In genomic region chr12:1949771-1950470, GRCh38 we compare ENCODE assay signal across 12 cellular contexts. TPM values are rescaled to one million over a fixed set of nuclear protein-coding genes. Genes with fewer than 3 reads are reported as not detected.
DNase-seq lines count a peak whose midpoint lies in the region; ATAC-seq, FAIRE-seq and TF ChIP-seq lines count a peak whose summit lies in the region.
"Had no signal": no experiment of that assay in that cellular context is flagged by ENCODE, and none has a peak within 500 bp of the region (broad histone marks: within the 10 kb centered on the region; RNA-seq: fewer than 3 reads in every experiment).

No MANE protein-coding gene starts in this region.

- no peaks in the 10 kb centered on the region; the same call in 1 of the 2 replicates for H3K79me2 ChIP-seq in GM23248 (ENCODE audit: insufficient read depth)

- TF ChIP-seq CTCF in bronchial epithelial cell (IDR thresholded peaks at IDR 0.05; ENCODE audit: insufficient read depth, low read length, severe bottlenecking), result no peak

- peaks cover 48% of the 10 kb centered on the region for H3K36me3 ChIP-seq in GM23248 (ENCODE audit: low read depth)
- peaks cover 18% of the 10 kb centered on the region for H3K36me3 ChIP-seq in bronchial epithelial cell (ENCODE audit: control insufficient read depth, insufficient read depth, low read length)

- intact Hi-C loops in left ventricle myocardium superior (cut with micrococcal nuclease), result loop anchor here (10.0 kb wide), 1 partner anchor 295 kb away; no protein-coding TSS in a partner anchor
- intact Hi-C loops in posterior vena cava (cut with DNase I), result no loop called here

- peak; percentile 11 for DNase-seq in GM23248
- no peak for DNase-seq in bronchial epithelial cell (ENCODE audit: low read depth)
- no peak for DNase-seq in left ventricle myocardium superior
- peak; percentile 85 for DNase-seq in posterior vena cava (ENCODE audit: low spot score)
- no peak for DNase-seq in stimulated activated CD4-positive, alpha-beta T cell treated with anti-CD3 and anti-CD28 coated beads, Interleukin-2, amount 100 ng/mL, for 24 hours
- no peak for DNase-seq in NCI-H2227 (lab: John Stamatoyannopoulos, UW; ENCODE audit: unreplicated experiment)
- DNase-seq in SHP77 (lab: John Stamatoyannopoulos, UW), result no peak
- no peak for DNase-seq in HCEC 1CT
- DNase-seq: dermis blood vessel endothelial cell, Karpas-422, NCI-H187, NCI-H748 treated with DMSO at 0.1 percent for 48 hours had no signal

- H3K27me3 ChIP-seq in GM23248 (replicated peaks; ENCODE audit: insufficient read depth), result no peaks in the 10 kb centered on the region
- no peaks in the 10 kb centered on the region for H3K27me3 ChIP-seq in bronchial epithelial cell (ENCODE audit: control insufficient read depth, insufficient read depth, low read length)

- peak; percentile 23 for FAIRE-seq in bronchial epithelial cell (lab: Jason Lieb, UNC)

- peaks cover 24% of the 10 kb centered on the region for H3K4me1 ChIP-seq in GM23248 (ENCODE audit: insufficient read depth)

- H3K27ac ChIP-seq in GM23248, result no peak overlapping the region

- no peak overlapping the region for H3K9ac ChIP-seq in GM23248

- in situ Hi-C loops in GM23248 (cut with MboI), result no loop called here

- WGBS in GM23248 (ENCODE audit: low coverage in 1 of 2, low lambda C conversion rate in 2 of 2, missing lambda C conversion rate in 2 of 2), 2 experiments, result 88 to 91% methylated on average over 15 of the region's 15 CpGs

- peaks cover 23% of the 10 kb centered on the region for H3F3A ChIP-seq in GM23248 (ENCODE audit: insufficient read depth)

- H3K9me3 ChIP-seq in GM23248 (ENCODE audit: low read depth), result no peaks in the 10 kb centered on the region

- H3K4me2 ChIP-seq in GM23248 (ENCODE audit: unreplicated experiment), result no peak overlapping the region

- no peaks in the 10 kb centered on the region for H3K9me2 ChIP-seq in GM23248 (ENCODE audit: insufficient read depth)

- peak; percentile 81 for ATAC-seq in left ventricle myocardium superior

- H3K4me3 ChIP-seq in GM23248 (no peak overlapping the region), bronchial epithelial cell (ENCODE audit: low read depth, low read length) (no peak overlapping the region)

- H2AFZ ChIP-seq in GM23248, result no peak overlapping the region

- no peaks in the 10 kb centered on the region for H4K20me1 ChIP-seq in GM23248 (ENCODE audit: insufficient read depth)

RNA-seq across cellular contexts. Expression of gene CACNA2D4, which starts 31.5 kb away (rescaled TPM):
- under 0.01 TPM in 1 of 2 replicates, not detected in the other for total RNA-seq in GM23248 (2014; rRNA removed; shearing (Covaris generic))
- polyA plus RNA-seq in GM23248 (2016; fragmentation: Nextera tagmentation; extraction: Ambion mirVana), result 0.23 and 0.49 TPM in 2 replicates
- total RNA-seq in bronchial epithelial cell (0.13 TPM in 1 of 2 replicates, not detected in the other), left ventricle myocardium superior (1.0 TPM), posterior vena cava (1 to 10 TPM; 5.9 to 7.3 TPM)

RNA-seq across cellular contexts. Expression of gene DCP1B, which starts 54.3 kb away (rescaled TPM):
- 14.9 and 16.5 TPM in 2 replicates for total RNA-seq in GM23248 (2014; rRNA removed; shearing (Covaris generic))
- polyA plus RNA-seq in GM23248 (2016; fragmentation: Nextera tagmentation; extraction: Ambion mirVana), result 14.3 and 18.1 TPM in 2 replicates
- total RNA-seq in bronchial epithelial cell (1.3 and 2.9 TPM in 2 replicates), left ventricle myocardium superior (1.7 TPM), posterior vena cava (10 to 100 TPM; 14.6 to 18.0 TPM)

Comparison
In these comparisons a context has a peak if more than half of its experiments do, and no peak if none do; other contexts are left out.
1. DNase-seq: peak in GM23248 (single experiment) and posterior vena cava (single experiment); none in bronchial epithelial cell (single experiment), left ventricle myocardium superior (single experiment), stimulated activated CD4-positive, alpha-beta T cell treated with anti-CD3 and anti-CD28 coated beads, Interleukin-2, amount 100 ng/mL, for 24 hours (0 of 2), NCI-H2227 (single experiment), SHP77 (0 of 2) and HCEC 1CT (single experiment).